Comparison of ENCODE assay signal across 8 cellular contexts in genomic region chr12:57452181-57452936, GRCh38.
DNase-seq lines count a peak whose midpoint lies in the region; ATAC-seq and TF ChIP-seq lines count a peak whose summit lies in the region.

No MANE protein-coding gene starts in this region.

- H3K27me3 ChIP-seq in layer of hippocampus (ENCODE audit: control insufficient read depth, insufficient read depth, low read length) (peaks cover 4% of the 10 kb centered on the region), MM.1S (replicated peaks; ENCODE audit: insufficient read depth, low read length) (no peaks in the 10 kb centered on the region)

- no peaks in the 10 kb centered on the region for H3K79me2 ChIP-seq in MM.1S (ENCODE audit: low read length)

- H3K4me3 ChIP-seq in AG09309 (ENCODE audit: control insufficient read depth, low read depth, low read length) (no peak overlapping the region), MM.1S (ENCODE audit: low read length) (no peak overlapping the region)

- TF ChIP-seq CTCF in AG09309 (IDR thresholded peaks at IDR 0.05; ENCODE audit: control insufficient read depth, insufficient read depth, low read depth, low read length, missing control alignments) (no peak), MM.1S (IDR thresholded peaks at IDR 0.05; ENCODE audit: low read length) (no peak)

- H3K36me3 ChIP-seq in MM.1S (replicated peaks; ENCODE audit: insufficient read depth, low read length): no peaks in the 10 kb centered on the region

- H3K27ac ChIP-seq in layer of hippocampus (ENCODE audit: low read depth, low read length): peak overlapping the region; percentile 40
- H3K27ac ChIP-seq in MM.1S (ENCODE audit: low read length): no peak overlapping the region

- no peaks in the 10 kb centered on the region for H4K20me1 ChIP-seq in MM.1S (ENCODE audit: insufficient read depth, low read length)

- ATAC-seq in HG03175 (IDR thresholded peaks at IDR 0.05; ENCODE audit: unreplicated experiment): peak; percentile 9
- no peak for ATAC-seq in HG03097 (IDR thresholded peaks at IDR 0.05; ENCODE audit: low FRiP score, unreplicated experiment)
- ATAC-seq in HG03025 (IDR thresholded peaks at IDR 0.05; ENCODE audit: low FRiP score, unreplicated experiment): no peak

- H3F3A ChIP-seq in MM.1S (ENCODE audit: insufficient read depth, low read length): no peaks in the 10 kb centered on the region

- H3K9me3 ChIP-seq in MM.1S (replicated peaks; ENCODE audit: insufficient read depth, low read length): no peaks in the 10 kb centered on the region

- H3K9me2 ChIP-seq in MM.1S (replicated peaks; ENCODE audit: insufficient read depth, low read length): no peaks in the 10 kb centered on the region

- DNase-seq in AG09309 (ENCODE audit: low read depth): peak; percentile 87
- DNase-seq in anterior cingulate cortex (lab: John Stamatoyannopoulos, UW): peak in 32 of 58 donors; percentile 9 to 70 (median 35)
- DNase-seq in T-helper 1 cell: no peak
- DNase-seq in MM.1S: no peak

- peaks cover 12% of the 10 kb centered on the region for H3K4me1 ChIP-seq in MM.1S (ENCODE audit: low read length)

- H3K9ac ChIP-seq in MM.1S (ENCODE audit: low read length): no peak overlapping the region

- no peak overlapping the region for H3K4me2 ChIP-seq in MM.1S (ENCODE audit: low read depth, low read length)

- no peak overlapping the region for H2AFZ ChIP-seq in MM.1S (ENCODE audit: low read length)

Comparison
In these comparisons a context has a peak if more than half of its experiments do, and no peak if none do; other contexts are left out.
1. DNase-seq: peak in AG09309 (single experiment) and anterior cingulate cortex (32 of 58); none in T-helper 1 cell (0 of 5) and MM.1S (single experiment).